In genomic region chr2:197086500-197086899, GRCh38 we compare ENCODE assay signal across 12 cellular contexts.
A peak's percentile ranks its signal among the peaks of the same experiment; 100 is the strongest.
DNase-seq lines count a peak whose midpoint lies in the region; ATAC-seq and TF ChIP-seq lines count a peak whose summit lies in the region.
"Had no signal": no experiment of that assay in that cellular context is flagged by ENCODE, and none has a peak within 500 bp of the region (broad histone marks: within the 10 kb centered on the region; RNA-seq: fewer than 3 reads in every experiment).

No MANE protein-coding gene starts in this region.

- peaks cover 29% of the 10 kb centered on the region for H3K4me1 Mint-ChIP-seq in activated B cell treated with CpG ODN at 0.5 μM for 24 hours
- peaks cover 11% of the 10 kb centered on the region for H3K4me1 Mint-ChIP-seq in activated CD4-positive, alpha-beta T cell treated with anti-CD3 and anti-CD28 coated beads, Interleukin-2, amount 10 ng/mL, durations not matched to agents 24 days and 14 days

- no peaks in the 10 kb centered on the region for H3K27me3 Mint-ChIP-seq in activated B cell treated with CpG ODN at 0.5 μM for 24 hours
- no peaks in the 10 kb centered on the region for H3K27me3 Mint-ChIP-seq in activated CD4-positive, alpha-beta T cell treated with anti-CD3 and anti-CD28 coated beads, Interleukin-2, amount 10 ng/mL, durations not matched to agents 24 days and 14 days

- DNase-seq in Ammon's horn (ENCODE audit: low spot score), result peak; percentile 54
- DNase-seq in activated B cell treated with CpG ODN at 0.5 μM for 24 hours, result no peak
- DNase-seq in NCI-H1048 (lab: John Stamatoyannopoulos, UW), result no peak
- DNase-seq in NCI-H510A (lab: John Stamatoyannopoulos, UW), result no peak
- DNase-seq in activated CD4-positive, alpha-beta T cell treated with anti-CD3 and anti-CD28 coated beads, Interleukin-2, amount 10 ng/mL, durations not matched to agents 24 days and 14 days, result no peak
- DNase-seq: activated CD4-positive, alpha-beta T cell treated with anti-CD3 and anti-CD28 coated beads, Interleukin-2, amount 50 U/mL, for 4 hours; effector memory CD4-positive, alpha-beta T cell; head of caudate nucleus; NCI-H1092 treated with DMSO at 0.1 percent for 48 hours had no signal

- ATAC-seq in GM18858 (IDR thresholded peaks at IDR 0.05; ENCODE audit: unreplicated experiment) (peak; percentile 71), HG03469 (IDR thresholded peaks at IDR 0.05; ENCODE audit: unreplicated experiment) (peak; percentile 62), activated B cell treated with CpG ODN at 0.5 μM for 24 hours (ENCODE audit: low read depth) (peak; percentile 96), HG03139 (IDR thresholded peaks at IDR 0.05; ENCODE audit: unreplicated experiment) (no peak)

- POLR2A ChIA-PET in activated B cell treated with CpG ODN at 0.5 μM for 24 hours (lab: Charles Lee), result interaction anchor here (0.5 to 1.5 kb wide), 4 partner anchors 12 to 414 kb away, joined by 3 to 4 read pairs (median 4); partner anchors contain the start of genes HSPD1 and HSPE1

- TF ChIP-seq CTCF in activated B cell treated with CpG ODN at 0.5 μM for 24 hours (IDR thresholded peaks at IDR 0.05), result no peak

- peak overlapping the region; percentile 87 for H3K27ac Mint-ChIP-seq in activated B cell treated with CpG ODN at 0.5 μM for 24 hours
- no peak overlapping the region for H3K27ac Mint-ChIP-seq in activated CD4-positive, alpha-beta T cell treated with anti-CD3 and anti-CD28 coated beads, Interleukin-2, amount 10 ng/mL, durations not matched to agents 24 days and 14 days

- intact Hi-C loops in activated B cell treated with CpG ODN at 0.5 μM for 24 hours (cut with micrococcal nuclease), result loop anchor here (2.0 kb wide), 1 partner anchor 14 kb away; no protein-coding TSS in a partner anchor
- intact Hi-C loops in activated CD4-positive, alpha-beta T cell treated with anti-CD3 and anti-CD28 coated beads, Interleukin-2, amount 10 ng/mL, durations not matched to agents 24 days and 14 days (cut with micrococcal nuclease), result no loop called here

- CTCF ChIA-PET in activated B cell treated with CpG ODN at 0.5 μM for 24 hours (lab: Charles Lee), result interaction anchor here (1.4 kb wide), 1 partner anchor 82 kb away, joined by 3 read pairs; no protein-coding TSS in a partner anchor

- peak overlapping the region; percentile 21 for H3K4me3 Mint-ChIP-seq in activated B cell treated with CpG ODN at 0.5 μM for 24 hours
- no peak overlapping the region for H3K4me3 Mint-ChIP-seq in activated CD4-positive, alpha-beta T cell treated with anti-CD3 and anti-CD28 coated beads, Interleukin-2, amount 10 ng/mL, durations not matched to agents 24 days and 14 days

- no peaks in the 10 kb centered on the region for H3K9me3 Mint-ChIP-seq in activated B cell treated with CpG ODN at 0.5 μM for 24 hours
- no peaks in the 10 kb centered on the region for H3K9me3 Mint-ChIP-seq in activated CD4-positive, alpha-beta T cell treated with anti-CD3 and anti-CD28 coated beads, Interleukin-2, amount 10 ng/mL, durations not matched to agents 24 days and 14 days

- peaks cover 81% of the 10 kb centered on the region for H3K36me3 Mint-ChIP-seq in activated B cell treated with CpG ODN at 0.5 μM for 24 hours (ENCODE audit: low read depth)
- H3K36me3 Mint-ChIP-seq in activated CD4-positive, alpha-beta T cell treated with anti-CD3 and anti-CD28 coated beads, Interleukin-2, amount 10 ng/mL, durations not matched to agents 24 days and 14 days (ENCODE audit: low read depth), result peaks cover 66% of the 10 kb centered on the region
